1 cellular context compared by ENCODE assay signal in genomic region chr1:153977250-153978240, GRCh38.
A peak's percentile ranks its signal among the peaks of the same experiment; 100 is the strongest.
TF ChIP-seq lines count a peak whose summit lies in the region.

Gene JTB, minus strand, starts transcription at chr1:153977674. Its CDS starts 422 bp downstream, at chr1:153977252.

TF ChIP-seq in K562, 482 proteins besides CTCF, POLR2A, EP300 and RAD21 (continued from another document and continues in another):
- TF ChIP-seq CTCFL (IDR thresholded peaks at IDR 0.05; ENCODE audit: borderline replicate concordance, insufficient read depth, low read depth, low read length, poor library complexity, severe bottlenecking) (peak; percentile 13), POLR2AphosphoS5 (IDR thresholded peaks at IDR 0.05; ENCODE audit: control insufficient read depth, insufficient read depth, low read depth, low read length) (peak; percentile 66), RBM14 (IDR thresholded peaks at IDR 0.05; ENCODE audit: borderline replicate concordance, insufficient read depth, low read depth, low read length) (no peak), HSF4 (CRISPR knock-in tag; IDR thresholded peaks at IDR 0.05; ENCODE audit: borderline replicate concordance) (no peak), NCOA2 (IDR thresholded peaks at IDR 0.05; ENCODE audit: partially characterized antibody in 2 of 2) (no peak), NFATC3 (IDR thresholded peaks at IDR 0.05) (no peak), TEAD2 (tag; IDR thresholded peaks at IDR 0.05) (no peak), MYNN (IDR thresholded peaks at IDR 0.05) (no peak), MYNN (CRISPR knock-in tag; IDR thresholded peaks at IDR 0.05) (no peak), SAFB (IDR thresholded peaks at IDR 0.05; ENCODE audit: borderline replicate concordance, low read depth, low read length) (no peak), FOS (IDR thresholded peaks at IDR 0.05; ENCODE audit: extremely low read depth, insufficient read length) (no peak), ZNF384 (IDR thresholded peaks at IDR 0.05; ENCODE audit: low read depth, low read length) (no peak), ILF3 (IDR thresholded peaks at IDR 0.05; ENCODE audit: borderline replicate concordance) (no peak), E2F8 (IDR thresholded peaks at IDR 0.05; ENCODE audit: low read depth, partially characterized antibody) (no peak), NCOA6 (IDR thresholded peaks at IDR 0.05) (no peak), MYBL2 (IDR thresholded peaks at IDR 0.05; ENCODE audit: low read depth) (no peak), MYBL2 (CRISPR knock-in tag; IDR thresholded peaks at IDR 0.05; ENCODE audit: borderline replicate concordance) (no peak), THAP12 (CRISPR knock-in tag; IDR thresholded peaks at IDR 0.05) (peak; percentile 84), FOXP1 (CRISPR knock-in tag; IDR thresholded peaks at IDR 0.05) (peak; percentile 65; the same call in 1 of the 2 replicates), ZNF324 (CRISPR knock-in tag; IDR thresholded peaks at IDR 0.05) (no peak), YBX1 (IDR thresholded peaks at IDR 0.05) (no peak), PPARD (CRISPR knock-in tag; IDR thresholded peaks at IDR 0.05) (no peak), ID3 (CRISPR knock-in tag; IDR thresholded peaks at IDR 0.05) (no peak), ID3 (tag; IDR thresholded peaks at IDR 0.05) (no peak; the same call in 1 of the 2 replicates), SRSF7 (optimal IDR thresholded peaks at IDR 0.05; ENCODE audit: low read depth, low read length) (no peak), KAT7 (CRISPR knock-in tag; IDR thresholded peaks at IDR 0.05; ENCODE audit: borderline replicate concordance) (no peak), CBX2 (IDR thresholded peaks at IDR 0.05; ENCODE audit: insufficient read depth, low read length, poor library complexity, severe bottlenecking) (no peak), CREB5 (CRISPR knock-in tag; IDR thresholded peaks at IDR 0.05) (no peak), ATF7 (IDR thresholded peaks at IDR 0.05) (peak; percentile 35; the same call in 1 of the 2 replicates), ZNF175 (CRISPR knock-in tag; IDR thresholded peaks at IDR 0.05; ENCODE audit: low read depth) (0 out of 2 replicates have a peak, but pooled peaks have one; percentile 30), SOX6 (IDR thresholded peaks at IDR 0.05) (no peak), ZC3H4 (CRISPR knock-in tag; IDR thresholded peaks at IDR 0.05; ENCODE audit: borderline replicate concordance) (no peak), CUX1 (CRISPR knock-in tag; IDR thresholded peaks at IDR 0.05) (no peak), NCOA4 (IDR thresholded peaks at IDR 0.05; ENCODE audit: partially characterized antibody) (no peak)
- TF ChIP-seq, protein P1, sequence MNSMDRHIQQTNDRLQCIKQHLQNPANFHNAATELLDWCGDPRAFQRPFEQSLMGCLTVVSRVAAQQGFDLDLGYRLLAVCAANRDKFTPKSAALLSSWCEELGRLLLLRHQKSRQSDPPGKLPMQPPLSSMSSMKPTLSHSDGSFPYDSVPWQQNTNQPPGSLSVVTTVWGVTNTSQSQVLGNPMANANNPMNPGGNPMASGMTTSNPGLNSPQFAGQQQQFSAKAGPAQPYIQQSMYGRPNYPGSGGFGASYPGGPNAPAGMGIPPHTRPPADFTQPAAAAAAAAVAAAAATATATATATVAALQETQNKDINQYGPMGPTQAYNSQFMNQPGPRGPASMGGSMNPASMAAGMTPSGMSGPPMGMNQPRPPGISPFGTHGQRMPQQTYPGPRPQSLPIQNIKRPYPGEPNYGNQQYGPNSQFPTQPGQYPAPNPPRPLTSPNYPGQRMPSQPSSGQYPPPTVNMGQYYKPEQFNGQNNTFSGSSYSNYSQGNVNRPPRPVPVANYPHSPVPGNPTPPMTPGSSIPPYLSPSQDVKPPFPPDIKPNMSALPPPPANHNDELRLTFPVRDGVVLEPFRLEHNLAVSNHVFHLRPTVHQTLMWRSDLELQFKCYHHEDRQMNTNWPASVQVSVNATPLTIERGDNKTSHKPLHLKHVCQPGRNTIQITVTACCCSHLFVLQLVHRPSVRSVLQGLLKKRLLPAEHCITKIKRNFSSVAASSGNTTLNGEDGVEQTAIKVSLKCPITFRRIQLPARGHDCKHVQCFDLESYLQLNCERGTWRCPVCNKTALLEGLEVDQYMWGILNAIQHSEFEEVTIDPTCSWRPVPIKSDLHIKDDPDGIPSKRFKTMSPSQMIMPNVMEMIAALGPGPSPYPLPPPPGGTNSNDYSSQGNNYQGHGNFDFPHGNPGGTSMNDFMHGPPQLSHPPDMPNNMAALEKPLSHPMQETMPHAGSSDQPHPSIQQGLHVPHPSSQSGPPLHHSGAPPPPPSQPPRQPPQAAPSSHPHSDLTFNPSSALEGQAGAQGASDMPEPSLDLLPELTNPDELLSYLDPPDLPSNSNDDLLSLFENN (IDR thresholded peaks at IDR 0.05; ENCODE audit: low read depth in 2 of 2, low read length in 2 of 2) = no peak
- TF ChIP-seq, protein P2, sequence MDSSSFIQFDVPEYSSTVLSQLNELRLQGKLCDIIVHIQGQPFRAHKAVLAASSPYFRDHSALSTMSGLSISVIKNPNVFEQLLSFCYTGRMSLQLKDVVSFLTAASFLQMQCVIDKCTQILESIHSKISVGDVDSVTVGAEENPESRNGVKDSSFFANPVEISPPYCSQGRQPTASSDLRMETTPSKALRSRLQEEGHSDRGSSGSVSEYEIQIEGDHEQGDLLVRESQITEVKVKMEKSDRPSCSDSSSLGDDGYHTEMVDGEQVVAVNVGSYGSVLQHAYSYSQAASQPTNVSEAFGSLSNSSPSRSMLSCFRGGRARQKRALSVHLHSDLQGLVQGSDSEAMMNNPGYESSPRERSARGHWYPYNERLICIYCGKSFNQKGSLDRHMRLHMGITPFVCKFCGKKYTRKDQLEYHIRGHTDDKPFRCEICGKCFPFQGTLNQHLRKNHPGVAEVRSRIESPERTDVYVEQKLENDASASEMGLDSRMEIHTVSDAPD (CRISPR knock-in tag; IDR thresholded peaks at IDR 0.05) = no peak
- TF ChIP-seq, protein P3, sequence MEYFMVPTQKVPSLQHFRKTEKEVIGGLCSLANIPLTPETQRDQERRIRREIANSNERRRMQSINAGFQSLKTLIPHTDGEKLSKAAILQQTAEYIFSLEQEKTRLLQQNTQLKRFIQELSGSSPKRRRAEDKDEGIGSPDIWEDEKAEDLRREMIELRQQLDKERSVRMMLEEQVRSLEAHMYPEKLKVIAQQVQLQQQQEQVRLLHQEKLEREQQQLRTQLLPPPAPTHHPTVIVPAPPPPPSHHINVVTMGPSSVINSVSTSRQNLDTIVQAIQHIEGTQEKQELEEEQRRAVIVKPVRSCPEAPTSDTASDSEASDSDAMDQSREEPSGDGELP (CRISPR knock-in tag; IDR thresholded peaks at IDR 0.05; ENCODE audit: borderline replicate concordance) = peak; percentile 58
- TF ChIP-seq, protein P4, sequence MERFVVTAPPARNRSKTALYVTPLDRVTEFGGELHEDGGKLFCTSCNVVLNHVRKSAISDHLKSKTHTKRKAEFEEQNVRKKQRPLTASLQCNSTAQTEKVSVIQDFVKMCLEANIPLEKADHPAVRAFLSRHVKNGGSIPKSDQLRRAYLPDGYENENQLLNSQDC (CRISPR knock-in tag; IDR thresholded peaks at IDR 0.05) = no peak
